Comparison of ENCODE assay signal across 1 cellular context in the genomic region with DNA sequence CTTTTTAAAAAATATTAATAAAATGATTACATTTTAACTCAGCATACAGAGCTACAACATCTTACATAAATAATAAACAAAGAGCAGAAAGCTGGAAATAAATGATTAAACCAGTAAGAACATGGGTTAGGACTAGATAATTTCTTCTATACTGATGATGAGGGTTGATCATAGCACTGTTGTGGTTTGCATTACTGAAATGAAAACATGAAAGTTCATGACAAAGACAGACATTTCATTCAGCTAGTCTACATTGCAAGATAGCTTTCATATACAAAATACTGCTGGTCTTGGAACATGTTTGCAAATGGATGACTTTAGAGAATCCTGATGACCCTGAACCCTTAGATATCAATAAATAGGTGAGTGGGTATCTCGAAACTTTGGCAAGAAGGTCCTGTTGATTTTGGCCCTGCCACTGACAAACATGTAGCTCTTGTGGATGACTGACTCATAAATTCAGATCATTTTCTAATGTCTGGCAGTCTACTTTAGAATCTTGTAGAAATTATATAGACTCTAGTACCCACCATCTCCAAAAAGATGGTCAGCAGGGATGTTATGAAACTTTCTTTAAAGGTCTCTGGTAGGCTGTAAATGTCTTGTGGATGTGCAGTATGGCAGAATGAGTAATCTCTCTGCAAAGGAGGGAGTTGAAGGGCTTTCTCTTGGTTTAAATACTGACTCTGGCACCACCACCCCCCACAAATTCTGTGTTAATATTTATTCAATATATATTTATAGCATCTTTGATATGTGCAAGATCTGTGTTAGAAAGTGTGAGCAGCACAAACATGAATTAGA.
TF ChIP-seq lines count a peak whose summit lies in the region.

No MANE protein-coding gene starts in this region.

TF ChIP-seq in IMR-90, 13 proteins besides CTCF, POLR2A, EP300 and RAD21:
- no peak for TF ChIP-seq MXI1 (IDR thresholded peaks at IDR 0.05; ENCODE audit: borderline replicate concordance, low read depth, low read length)
- no peak for TF ChIP-seq RCOR1 (IDR thresholded peaks at IDR 0.05; ENCODE audit: insufficient replicate concordance, low read length)
- no peak for TF ChIP-seq CHD1 (IDR thresholded peaks at IDR 0.05; ENCODE audit: low read depth, low read length)
- TF ChIP-seq SMC3 (IDR thresholded peaks at IDR 0.05; ENCODE audit: low read depth, low read length), result no peak
- TF ChIP-seq CEBPB (IDR thresholded peaks at IDR 0.05; ENCODE audit: low read depth, low read length), result no peak
- no peak for TF ChIP-seq FOS (IDR thresholded peaks at IDR 0.05; ENCODE audit: low read depth, low read length)
- no peak for TF ChIP-seq MAZ (IDR thresholded peaks at IDR 0.05; ENCODE audit: borderline replicate concordance, low read depth, low read length)
TF ChIP-seq in IMR-90: peak in this region for 0.
